In the genomic region with DNA sequence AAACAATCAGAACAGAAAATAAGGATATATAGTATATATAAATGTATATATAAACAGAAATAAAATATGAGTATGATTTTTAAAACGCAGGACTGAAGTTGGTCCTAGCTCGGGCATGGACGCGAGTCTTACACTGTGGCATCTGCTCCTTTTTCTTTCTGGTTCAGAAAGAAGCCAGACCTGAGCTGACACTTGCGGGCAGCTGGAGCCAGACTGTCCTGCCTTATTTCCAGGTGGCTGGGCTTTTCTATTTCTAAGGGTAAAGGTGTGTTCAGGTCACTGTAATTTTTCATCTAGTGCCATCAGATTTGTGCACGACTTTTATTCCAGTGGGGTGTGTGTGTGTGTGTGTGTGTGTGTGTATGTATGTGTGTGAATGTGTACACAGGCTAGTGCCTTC, we compare ENCODE assay signal across 25 cellular contexts.
DNase-seq lines count a peak whose midpoint lies in the region; ATAC-seq, FAIRE-seq and TF ChIP-seq lines count a peak whose summit lies in the region.
"Had no signal": no experiment of that assay in that cellular context is flagged by ENCODE, and none has a peak within 500 bp of the region (broad histone marks: within the 10 kb centered on the region; RNA-seq: fewer than 3 reads in every experiment).

No MANE protein-coding gene starts in this region.

- peaks cover 36% of the 10 kb centered on the region for H3K4me1 Mint-ChIP-seq in WTC11
- H3K4me1 Mint-ChIP-seq: B cell; CD8-positive, alpha-beta memory T cell had no signal

- POLR2A ChIA-PET in WTC11 (lab: Charles Lee), result no interaction called here

- WGBS in heart right ventricle, 2 donors, result 61 to 63% methylated on average over 6 of the region's 6 CpGs
- 80% methylated on average over 6 of the region's 6 CpGs for WGBS in right cardiac atrium
- 29 to 31% methylated on average over 6 of the region's 6 CpGs for WGBS in pancreas, 2 donors

- peaks cover 4% of the 10 kb centered on the region for H3K9me3 Mint-ChIP-seq in WTC11
- H3K9me3 Mint-ChIP-seq: GM23338 had no signal

- no peaks in the 10 kb centered on the region; the same call in 1 of the 2 replicates for H3K36me3 Mint-ChIP-seq in WTC11
- H3K36me3 Mint-ChIP-seq: CD8-positive, alpha-beta memory T cell had no signal

- peaks cover 0 to 9% (median 0%) of the 10 kb centered on the region in 9 donors for H3K4me1 ChIP-seq in heart right ventricle
- H3K4me1 ChIP-seq in right cardiac atrium (ENCODE audit: control insufficient read depth, insufficient read depth, low read length), result no peaks in the 10 kb centered on the region
- H3K4me1 ChIP-seq in pancreas, result no peaks in the 10 kb centered on the region
- H3K4me1 ChIP-seq: BLaER1, HAP-1 had no signal

- H3K36me3 ChIP-seq in heart right ventricle, result no peaks in the 10 kb centered on the region
- H3K36me3 ChIP-seq in pancreas, result no peaks in the 10 kb centered on the region
- H3K36me3 ChIP-seq: BLaER1, HAP-1 had no signal

- peak overlapping the region; percentile 30; the same call in 1 of the 2 replicates for H3K27ac Mint-ChIP-seq in WTC11
- H3K27ac Mint-ChIP-seq: B cell; CD4-positive, alpha-beta T cell; CD8-positive, alpha-beta memory T cell; GM23338; HFFc6 had no signal

- no peak for FAIRE-seq in pancreas (lab: Jason Lieb, UNC)
- FAIRE-seq: A204.1, D721Med, GM12878, GM18507 had no signal

- intact Hi-C loops in Right ventricle myocardium inferior (cut with DNase I) (no loop called here), cardiac septum (cut with DNase I) (no loop called here), heart right ventricle (cut with DNase I) (no loop called here), right cardiac atrium (cut with DNase I) (no loop called here), pancreas (cut with DNase I) (no loop called here)

- CTCF ChIA-PET in WTC11 (lab: Charles Lee), result no interaction called here

- H3K4me3 Mint-ChIP-seq in WTC11, result no peak overlapping the region
- H3K4me3 Mint-ChIP-seq: B cell; CD4-positive, alpha-beta T cell; CD8-positive, alpha-beta memory T cell; GM23338; HFFc6 had no signal

- H3K27me3 Mint-ChIP-seq in WTC11 (ENCODE audit: low read depth), result no peaks in the 10 kb centered on the region
- H3K27me3 Mint-ChIP-seq: B cell; CD4-positive, alpha-beta T cell; CD8-positive, alpha-beta memory T cell had no signal

- no peaks in the 10 kb centered on the region for H3K27me3 ChIP-seq in heart right ventricle
- no peaks in the 10 kb centered on the region for H3K27me3 ChIP-seq in right cardiac atrium (ENCODE audit: control insufficient read depth, insufficient read depth)
- H3K27me3 ChIP-seq in pancreas, result no peaks in the 10 kb centered on the region
- H3K27me3 ChIP-seq: BLaER1 had no signal

- H3K4me3 ChIP-seq in heart right ventricle (no peak overlapping the region), right cardiac atrium (ENCODE audit: low read length) (no peak overlapping the region), pancreas (no peak overlapping the region)
- H3K4me3 ChIP-seq: BLaER1, GM12878, GM23338, HAP-1 had no signal

- no peak for TF ChIP-seq CTCF in heart right ventricle (IDR thresholded peaks at IDR 0.05)
- TF ChIP-seq CTCF in WTC11 (IDR thresholded peaks at IDR 0.05), result no peak
- TF ChIP-seq CTCF in pancreas (IDR thresholded peaks at IDR 0.05), result no peak

- DNase-seq in Right ventricle myocardium inferior (ENCODE audit: missing footprints) (no peak), cardiac septum (ENCODE audit: low spot score) (no peak), heart right ventricle (no peak), right cardiac atrium (no peak), WTC11 (ENCODE audit: low spot score) (no peak), pancreas (peak in 1 of 6 donors; percentile 6), glomerular visceral epithelial cell (ENCODE audit: extremely low spot score) (no peak)
- no peak for DNase-seq in NK-92 treated with Interleukin-12 subunit alpha and Interleukin-12 subunit beta, amount 100 ng/mL, for 24 hours (lab: John Stamatoyannopoulos, UW)
- DNase-seq: CD4-positive, alpha-beta T cell; CD8-positive, alpha-beta memory T cell; DMS 273 treated with DMSO at 0.1 percent for 48 hours; DMS79; EL; GDM1; HFFc6 had no signal

- no peaks in the 10 kb centered on the region for H3K9me3 ChIP-seq in heart right ventricle
- H3K9me3 ChIP-seq in right cardiac atrium (ENCODE audit: control insufficient read depth, low read length), result no peaks in the 10 kb centered on the region
- no peaks in the 10 kb centered on the region for H3K9me3 ChIP-seq in pancreas
- H3K9me3 ChIP-seq: BLaER1, HAP-1 had no signal

- ATAC-seq in Right ventricle myocardium inferior (peak; percentile 42), heart right ventricle (peak in 6 of 8 donors; percentile 48 to 83 (median 60)), right cardiac atrium (no peak), WTC11 (no peak), pancreas (peak in 3 of 4 donors; percentile 17 to 43 (median 38))
- ATAC-seq: GM12878, GM23338 had no signal

- H3K27ac ChIP-seq in heart right ventricle (peak overlapping the region in 3 of 10 donors; percentile 6 to 37 (median 15)), right cardiac atrium (ENCODE audit: low read length) (no peak overlapping the region), pancreas (no peak overlapping the region)
- H3K27ac ChIP-seq: 22Rv1, BLaER1, C4-2B had no signal

TF ChIP-seq in WTC11, 78 proteins besides CTCF, POLR2A, EP300 and RAD21 (continues in another document):
- TF ChIP-seq FOXP1 (CRISPR knock-in tag; IDR thresholded peaks at IDR 0.05; ENCODE audit: borderline replicate concordance) (no peak), FOXK1 (CRISPR knock-in tag; IDR thresholded peaks at IDR 0.05) (no peak), OVOL2 (CRISPR knock-in tag; IDR thresholded peaks at IDR 0.05; ENCODE audit: borderline replicate concordance) (no peak), TP53 (CRISPR knock-in tag; IDR thresholded peaks at IDR 0.05) (no peak), TEAD1 (CRISPR knock-in tag; IDR thresholded peaks at IDR 0.05) (no peak), SMAD3 (CRISPR knock-in tag; IDR thresholded peaks at IDR 0.05; ENCODE audit: borderline replicate concordance) (no peak)
- TF ChIP-seq, protein P1, sequence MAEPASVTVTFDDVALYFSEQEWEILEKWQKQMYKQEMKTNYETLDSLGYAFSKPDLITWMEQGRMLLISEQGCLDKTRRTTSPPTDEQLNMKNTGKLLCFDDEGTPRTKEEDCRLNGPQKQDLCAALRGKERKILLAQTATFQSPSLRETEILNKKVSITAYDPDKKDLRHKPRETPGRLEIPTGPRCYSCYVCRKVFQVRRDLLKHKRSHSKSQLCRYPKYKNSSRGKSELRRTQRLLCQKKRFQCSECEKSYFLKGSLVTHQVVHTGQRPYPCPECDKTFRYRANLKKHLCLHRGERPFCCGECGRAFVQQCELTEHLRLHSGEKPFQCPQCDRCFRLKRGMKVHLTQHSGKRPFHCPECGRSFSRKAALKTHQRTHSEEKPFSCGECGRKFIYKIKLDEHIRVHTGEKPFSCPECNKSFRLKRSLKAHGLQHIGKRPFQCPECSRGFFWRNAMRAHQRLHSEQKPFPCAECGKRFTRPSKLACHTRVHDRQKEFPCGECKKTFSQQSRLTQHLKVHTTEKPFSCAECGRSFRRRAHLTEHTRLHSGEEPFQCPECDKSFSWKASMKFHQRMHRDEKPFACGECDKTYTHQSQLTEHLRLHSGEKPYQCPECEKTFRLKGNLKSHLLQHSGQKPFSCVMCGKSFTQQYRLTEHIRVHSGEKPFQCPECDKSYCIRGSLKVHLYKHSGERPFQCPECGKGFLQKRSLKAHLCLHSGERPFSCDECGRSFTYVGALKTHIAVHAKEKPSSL (CRISPR knock-in tag; conservative IDR thresholded peaks at IDR 0.05), result no peak
- TF ChIP-seq, protein P2, sequence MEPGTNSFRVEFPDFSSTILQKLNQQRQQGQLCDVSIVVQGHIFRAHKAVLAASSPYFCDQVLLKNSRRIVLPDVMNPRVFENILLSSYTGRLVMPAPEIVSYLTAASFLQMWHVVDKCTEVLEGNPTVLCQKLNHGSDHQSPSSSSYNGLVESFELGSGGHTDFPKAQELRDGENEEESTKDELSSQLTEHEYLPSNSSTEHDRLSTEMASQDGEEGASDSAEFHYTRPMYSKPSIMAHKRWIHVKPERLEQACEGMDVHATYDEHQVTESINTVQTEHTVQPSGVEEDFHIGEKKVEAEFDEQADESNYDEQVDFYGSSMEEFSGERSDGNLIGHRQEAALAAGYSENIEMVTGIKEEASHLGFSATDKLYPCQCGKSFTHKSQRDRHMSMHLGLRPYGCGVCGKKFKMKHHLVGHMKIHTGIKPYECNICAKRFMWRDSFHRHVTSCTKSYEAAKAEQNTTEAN (CRISPR knock-in tag; IDR thresholded peaks at IDR 0.05), result no peak
- TF ChIP-seq, protein P3, sequence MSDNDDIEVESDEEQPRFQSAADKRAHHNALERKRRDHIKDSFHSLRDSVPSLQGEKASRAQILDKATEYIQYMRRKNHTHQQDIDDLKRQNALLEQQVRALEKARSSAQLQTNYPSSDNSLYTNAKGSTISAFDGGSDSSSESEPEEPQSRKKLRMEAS (CRISPR knock-in tag; IDR thresholded peaks at IDR 0.05), result no peak
- TF ChIP-seq, protein P4, sequence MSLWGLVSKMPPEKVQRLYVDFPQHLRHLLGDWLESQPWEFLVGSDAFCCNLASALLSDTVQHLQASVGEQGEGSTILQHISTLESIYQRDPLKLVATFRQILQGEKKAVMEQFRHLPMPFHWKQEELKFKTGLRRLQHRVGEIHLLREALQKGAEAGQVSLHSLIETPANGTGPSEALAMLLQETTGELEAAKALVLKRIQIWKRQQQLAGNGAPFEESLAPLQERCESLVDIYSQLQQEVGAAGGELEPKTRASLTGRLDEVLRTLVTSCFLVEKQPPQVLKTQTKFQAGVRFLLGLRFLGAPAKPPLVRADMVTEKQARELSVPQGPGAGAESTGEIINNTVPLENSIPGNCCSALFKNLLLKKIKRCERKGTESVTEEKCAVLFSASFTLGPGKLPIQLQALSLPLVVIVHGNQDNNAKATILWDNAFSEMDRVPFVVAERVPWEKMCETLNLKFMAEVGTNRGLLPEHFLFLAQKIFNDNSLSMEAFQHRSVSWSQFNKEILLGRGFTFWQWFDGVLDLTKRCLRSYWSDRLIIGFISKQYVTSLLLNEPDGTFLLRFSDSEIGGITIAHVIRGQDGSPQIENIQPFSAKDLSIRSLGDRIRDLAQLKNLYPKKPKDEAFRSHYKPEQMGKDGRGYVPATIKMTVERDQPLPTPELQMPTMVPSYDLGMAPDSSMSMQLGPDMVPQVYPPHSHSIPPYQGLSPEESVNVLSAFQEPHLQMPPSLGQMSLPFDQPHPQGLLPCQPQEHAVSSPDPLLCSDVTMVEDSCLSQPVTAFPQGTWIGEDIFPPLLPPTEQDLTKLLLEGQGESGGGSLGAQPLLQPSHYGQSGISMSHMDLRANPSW (CRISPR knock-in tag; conservative IDR thresholded peaks at IDR 0.05; ENCODE audit: low read depth), result no peak
- TF ChIP-seq, protein P5, sequence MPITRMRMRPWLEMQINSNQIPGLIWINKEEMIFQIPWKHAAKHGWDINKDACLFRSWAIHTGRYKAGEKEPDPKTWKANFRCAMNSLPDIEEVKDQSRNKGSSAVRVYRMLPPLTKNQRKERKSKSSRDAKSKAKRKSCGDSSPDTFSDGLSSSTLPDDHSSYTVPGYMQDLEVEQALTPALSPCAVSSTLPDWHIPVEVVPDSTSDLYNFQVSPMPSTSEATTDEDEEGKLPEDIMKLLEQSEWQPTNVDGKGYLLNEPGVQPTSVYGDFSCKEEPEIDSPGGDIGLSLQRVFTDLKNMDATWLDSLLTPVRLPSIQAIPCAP (CRISPR knock-in tag; IDR thresholded peaks at IDR 0.05), result no peak

Comparison
In these comparisons a context has a peak if more than half of its experiments do, and no peak if none do; other contexts are left out.
1. ATAC-seq: peak in Right ventricle myocardium inferior (single experiment), heart right ventricle (6 of 8) and pancreas (3 of 4); none in right cardiac atrium (0 of 2) and WTC11 (single experiment).